8 cellular contexts compared by ENCODE assay signal in genomic region chr9:122930933-122931850, GRCh38. TPM values are rescaled to one million over a fixed set of nuclear protein-coding genes. Genes with fewer than 3 reads are reported as not detected.
DNase-seq lines count a peak whose midpoint lies in the region; ATAC-seq and TF ChIP-seq lines count a peak whose summit lies in the region.

Gene ZBTB26, minus strand, starts transcription at chr9:122931512. Its CDS starts 11,578 bp downstream, at chr9:122919934.

- in situ Hi-C loops in GM18951 (cut with MboI; ENCODE audit: low sequenced_read_pairs, unreplicated experiment) = no loop called here

- peaks cover 2% of the 10 kb centered on the region for H3K36me3 Mint-ChIP-seq in WTC11

- peak within 1 kb of the TSS; percentile 58 for H3K27ac ChIP-seq in caudate nucleus (ENCODE audit: low read depth, low read length)

- H3K4me1 Mint-ChIP-seq in WTC11 = peaks cover 8% of the 10 kb centered on the region

- no peaks in the 10 kb centered on the region for H3K9me3 Mint-ChIP-seq in WTC11

- no peaks in the 10 kb centered on the region for H3K27me3 Mint-ChIP-seq in WTC11 (ENCODE audit: low read depth)

- POLR2A ChIA-PET in WTC11 (lab: Charles Lee) = interaction anchor here (0.5 to 1.8 kb wide), 7 partner anchors 10 to 60 kb away, joined by 3 to 44 read pairs (median 4); partner anchors contain the start of genes RABGAP1, RC3H2 and ZBTB6

- H3K27ac Mint-ChIP-seq in WTC11 = peak within 1 kb of the TSS; percentile 99

- TF ChIP-seq POLR2A in GM18951 (IDR thresholded peaks at IDR 0.05; ENCODE audit: extremely low read depth, insufficient read depth, insufficient read length) = peak; percentile 89

- ATAC-seq in HG03175 (IDR thresholded peaks at IDR 0.05; ENCODE audit: unreplicated experiment) (peak; percentile 96), WTC11 (peak; percentile 97)

- CTCF ChIA-PET in WTC11 (lab: Charles Lee) = interaction anchor here (0.6 to 1.2 kb wide), 5 partner anchors 9 to 80 kb away, joined by 3 to 10 read pairs (median 5); partner anchors contain the start of gene RABGAP1

- DNase-seq in AG08396 (ENCODE audit: low spot score) (peak; percentile 95), NCI-H2227 treated with DMSO at 0.1 percent for 48 hours (lab: John Stamatoyannopoulos, UW) (peak; percentile 80), WTC11 (ENCODE audit: low spot score) (peak; percentile 96), caudate nucleus (lab: John Stamatoyannopoulos, UW) (peak; percentile 61 to 97 (median 93)), islet precursor cell (peak; percentile 98)
- DNase-seq in stimulated activated CD4-positive, alpha-beta T cell treated with anti-CD3 and anti-CD28 coated beads, Interleukin-12 subunit alpha, Interleukin-12 subunit beta, amount 100 ng/mL, for 48 hours (ENCODE audit: low read depth in 2 of 3, low spot score in 1 of 3) = peak; percentile 82 to 88 (median 86)

- no peak within 1 kb of the TSS for H3K4me3 Mint-ChIP-seq in WTC11

- TF ChIP-seq CTCF in WTC11 (IDR thresholded peaks at IDR 0.05) = no peak

TF ChIP-seq in WTC11, 78 proteins besides CTCF, POLR2A, EP300 and RAD21 (continues in another document):
- TF ChIP-seq ATF2 (CRISPR knock-in tag; IDR thresholded peaks at IDR 0.05; ENCODE audit: borderline replicate concordance, low read depth) = no peak
- TF ChIP-seq AR (CRISPR knock-in tag; IDR thresholded peaks at IDR 0.05) = no peak
- no peak; the same call in 1 of the 2 replicates for TF ChIP-seq ZNF281 (CRISPR knock-in tag; IDR thresholded peaks at IDR 0.05)
- peak; percentile 49; the same call in 1 of the 2 replicates for TF ChIP-seq ETV6 (CRISPR knock-in tag; IDR thresholded peaks at IDR 0.05)
- TF ChIP-seq NR2C2 (CRISPR knock-in tag; IDR thresholded peaks at IDR 0.05) = no peak
- no peak for TF ChIP-seq SMAD4 (CRISPR knock-in tag; IDR thresholded peaks at IDR 0.05)
- TF ChIP-seq CREM (CRISPR knock-in tag; IDR thresholded peaks at IDR 0.05) = peak; percentile 76
- TF ChIP-seq ZNF138 (CRISPR knock-in tag; conservative IDR thresholded peaks at IDR 0.05) = no peak
- no peak for TF ChIP-seq CDX4 (CRISPR knock-in tag; IDR thresholded peaks at IDR 0.05; ENCODE audit: borderline replicate concordance)
- TF ChIP-seq FOXP4 (CRISPR knock-in tag; IDR thresholded peaks at IDR 0.05) = no peak
- no peak for TF ChIP-seq ZBTB43 (CRISPR knock-in tag; IDR thresholded peaks at IDR 0.05)
- no peak for TF ChIP-seq IRF2 (CRISPR knock-in tag; IDR thresholded peaks at IDR 0.05; ENCODE audit: borderline replicate concordance, low read depth)
- no peak for TF ChIP-seq NR1H2 (CRISPR knock-in tag; IDR thresholded peaks at IDR 0.05)
- no peak for TF ChIP-seq JAZF1 (CRISPR knock-in tag; IDR thresholded peaks at IDR 0.05)
- no peak for TF ChIP-seq ZNF317 (CRISPR knock-in tag; IDR thresholded peaks at IDR 0.05; ENCODE audit: borderline replicate concordance, low read depth)
- no peak for TF ChIP-seq RORB (CRISPR knock-in tag; IDR thresholded peaks at IDR 0.05)

RNA-seq across cellular contexts. Expression of gene ZBTB26, which starts in this region (rescaled TPM):
- 6.3 to 7.8 TPM (median 7.3 TPM) in 3 replicates for total RNA-seq in WTC11 (2021)

Comparison
In these comparisons a context has a peak if more than half of its experiments do, and no peak if none do; other contexts are left out.
1. Peak in every context shown above with its lines: DNase-seq, ATAC-seq and H3K27ac ChIP-seq.